In the genomic region with DNA sequence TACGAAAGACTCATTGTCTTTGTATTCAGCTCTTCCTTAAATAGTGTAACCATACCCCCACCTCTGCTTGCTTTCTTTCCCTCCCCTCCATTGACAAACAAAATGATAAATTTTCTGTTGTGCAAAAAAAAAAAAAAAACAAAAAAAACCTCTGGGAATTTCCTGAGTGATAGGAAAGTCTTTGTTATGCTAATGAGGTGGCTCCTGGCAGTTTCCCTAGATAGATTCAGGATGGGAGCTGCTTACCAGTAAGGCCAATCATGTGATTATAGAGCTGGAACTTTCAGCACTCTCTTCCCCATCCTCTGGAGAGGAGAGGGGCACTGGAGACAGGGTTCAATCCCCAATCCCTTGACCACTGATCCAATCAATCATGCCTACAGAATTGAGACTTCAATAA, we compare ENCODE assay signal across 24 cellular contexts.
"Had no signal": no experiment of that assay in that cellular context is flagged by ENCODE, and none has a peak within 500 bp of the region (broad histone marks: within the 10 kb centered on the region; RNA-seq: fewer than 3 reads in every experiment).

No MANE protein-coding gene starts in this region.

- ATAC-seq: Right ventricle myocardium inferior, T-cell had no signal

- H3K4me1 Mint-ChIP-seq: T-cell had no signal

- H3K27ac ChIP-seq: PC-9, Peyer's patch, SJCRH30 had no signal

- H2AFZ ChIP-seq: PC-9 had no signal

- H3K4me1 ChIP-seq: Peyer's patch, SJCRH30 had no signal

- DNase-seq: KBM-7, MV-4-11, NCI-H1048, NCI-H1105 treated with DMSO at 0.1 percent for 48 hours, NCI-H1417 treated with DMSO at 0.1 percent for 48 hours, NCI-H146, NCI-H1694 treated with DMSO at 0.1 percent for 48 hours, NCI-H1930, NCI-H2081, NCI-H226, NCI-H446, NCI-H510A, NCI-H524 treated with DMSO at 0.1 percent for 48 hours, NCI-H69, NCI-H774, OCI-M1, PC-9, Peyer's patch, SHP77 treated with DMSO at 0.1 percent for 48 hours, SJCRH30, SW 1271, T-cell had no signal

- H3K27me3 ChIP-seq: Peyer's patch, SJCRH30 had no signal

- H3K36me3 Mint-ChIP-seq: T-cell had no signal

- H3K4me3 Mint-ChIP-seq: T-cell; T-helper 1 cell treated with Interleukin-12 subunit alpha and Interleukin-12 subunit beta and Interleukin-4 antibody, amounts not matched to agents 30 μg/mL and 1 μg/mL, for 36 hours had no signal

- H3K4me2 ChIP-seq: PC-9 had no signal

- H3K4me3 ChIP-seq: PC-9, Peyer's patch, SJCRH30 had no signal

- H3K27ac Mint-ChIP-seq: T-cell; T-helper 1 cell treated with Interleukin-12 subunit alpha and Interleukin-12 subunit beta and Interleukin-4 antibody, amounts not matched to agents 30 μg/mL and 1 μg/mL, for 36 hours had no signal

- H3K36me3 ChIP-seq: Peyer's patch, SJCRH30 had no signal

- H3K9me3 ChIP-seq: SJCRH30 had no signal
